In genomic region chr6:63923139-63923739, GRCh38 we compare ENCODE assay signal across 8 cellular contexts.
DNase-seq lines count a peak whose midpoint lies in the region; ATAC-seq and TF ChIP-seq lines count a peak whose summit lies in the region.

No MANE protein-coding gene starts in this region.

- no peak overlapping the region for H3K27ac Mint-ChIP-seq in naive B cell
- no peak overlapping the region for H3K27ac Mint-ChIP-seq in stimulated activated effector memory CD8-positive, alpha-beta T cell treated with anti-CD3 and anti-CD28 coated beads, Interleukin-12 subunit alpha, Interleukin-12 subunit beta, amount 100 ng/mL, for 72 hours

- H3K27me3 ChIP-seq in colonic mucosa = no peaks in the 10 kb centered on the region

- no peaks in the 10 kb centered on the region for H3K36me3 ChIP-seq in colonic mucosa

- TF ChIP-seq CTCF in colonic mucosa (IDR thresholded peaks at IDR 0.05) = peak; percentile 65
- TF ChIP-seq CTCF in omental fat pad (IDR thresholded peaks at IDR 0.05) = no peak

- DNase-seq in Ammon's horn (ENCODE audit: low spot score) (peak; percentile 24), NCI-H446 treated with DMSO at 0.1 percent for 48 hours (lab: John Stamatoyannopoulos, UW) (peak; percentile 29), colonic mucosa (no peak), naive B cell (peak; percentile 13), omental fat pad (ENCODE audit: low spot score) (no peak)
- DNase-seq in stimulated activated effector memory CD8-positive, alpha-beta T cell treated with anti-CD3 and anti-CD28 coated beads, Interleukin-12 subunit alpha, Interleukin-12 subunit beta, amount 100 ng/mL, for 72 hours (ENCODE audit: low spot score in 2 of 2) = no peak

- peak; percentile 81 for ATAC-seq in GM18520 (IDR thresholded peaks at IDR 0.05; ENCODE audit: unreplicated experiment)
- ATAC-seq in HG03045 (IDR thresholded peaks at IDR 0.05; ENCODE audit: unreplicated experiment) = peak; percentile 60
- peak in 1 of 2 donors; percentile 47 for ATAC-seq in naive B cell (ENCODE audit: low read depth in 2 of 2)
- no peak for ATAC-seq in stimulated activated effector memory CD8-positive, alpha-beta T cell treated with anti-CD3 and anti-CD28 coated beads, Interleukin-12 subunit alpha, Interleukin-12 subunit beta, amount 100 ng/mL, for 72 hours
- no peak for ATAC-seq in omental fat pad (ENCODE audit: low FRiP score)

- H3K4me3 Mint-ChIP-seq in naive B cell = no peak overlapping the region
- no peak overlapping the region for H3K4me3 Mint-ChIP-seq in stimulated activated effector memory CD8-positive, alpha-beta T cell treated with anti-CD3 and anti-CD28 coated beads, Interleukin-12 subunit alpha, Interleukin-12 subunit beta, amount 100 ng/mL, for 72 hours

- H3K9me3 ChIP-seq in colonic mucosa = no peaks in the 10 kb centered on the region

- no peaks in the 10 kb centered on the region for H3K4me1 Mint-ChIP-seq in naive B cell
- H3K4me1 Mint-ChIP-seq in stimulated activated effector memory CD8-positive, alpha-beta T cell treated with anti-CD3 and anti-CD28 coated beads, Interleukin-12 subunit alpha, Interleukin-12 subunit beta, amount 100 ng/mL, for 72 hours = no peaks in the 10 kb centered on the region

- intact Hi-C loops in colonic mucosa (cut with DNase I) = loop anchor here (2.0 to 5.0 kb wide), 2 partner anchors 89 to 408 kb away; no protein-coding TSS in a partner anchor

- H3K27ac ChIP-seq in colonic mucosa = no peak overlapping the region

- no peak overlapping the region for H3K4me3 ChIP-seq in colonic mucosa

- H3K27me3 Mint-ChIP-seq in naive B cell = peaks cover 0 to 5% (median 4%) of the 10 kb centered on the region in 3 donors

- H3K4me1 ChIP-seq in colonic mucosa = no peaks in the 10 kb centered on the region

- H3K9ac ChIP-seq in colonic mucosa (ENCODE audit: low read depth in 2 of 2, low read length in 2 of 2) = no peak overlapping the region

- no peaks in the 10 kb centered on the region for H3K36me3 Mint-ChIP-seq in naive B cell
- no peaks in the 10 kb centered on the region for H3K36me3 Mint-ChIP-seq in stimulated activated effector memory CD8-positive, alpha-beta T cell treated with anti-CD3 and anti-CD28 coated beads, Interleukin-12 subunit alpha, Interleukin-12 subunit beta, amount 100 ng/mL, for 72 hours

- no peaks in the 10 kb centered on the region for H3K9me3 Mint-ChIP-seq in naive B cell
- no peaks in the 10 kb centered on the region for H3K9me3 Mint-ChIP-seq in stimulated activated effector memory CD8-positive, alpha-beta T cell treated with anti-CD3 and anti-CD28 coated beads, Interleukin-12 subunit alpha, Interleukin-12 subunit beta, amount 100 ng/mL, for 72 hours

Comparison
In these comparisons a context has a peak if more than half of its experiments do, and no peak if none do; other contexts are left out.
1. DNase-seq: peak in Ammon's horn (single experiment), NCI-H446 treated with DMSO at 0.1 percent for 48 hours (single experiment) and naive B cell (single experiment); none in colonic mucosa (single experiment), stimulated activated effector memory CD8-positive, alpha-beta T cell treated with anti-CD3 and anti-CD28 coated beads, Interleukin-12 subunit alpha, Interleukin-12 subunit beta, amount 100 ng/mL, for 72 hours (0 of 2) and omental fat pad (single experiment).
2. ATAC-seq: peak in GM18520 (single experiment) and HG03045 (single experiment); none in stimulated activated effector memory CD8-positive, alpha-beta T cell treated with anti-CD3 and anti-CD28 coated beads, Interleukin-12 subunit alpha, Interleukin-12 subunit beta, amount 100 ng/mL, for 72 hours (single experiment) and omental fat pad (single experiment).